7 cellular contexts compared by ENCODE assay signal in the genomic region with DNA sequence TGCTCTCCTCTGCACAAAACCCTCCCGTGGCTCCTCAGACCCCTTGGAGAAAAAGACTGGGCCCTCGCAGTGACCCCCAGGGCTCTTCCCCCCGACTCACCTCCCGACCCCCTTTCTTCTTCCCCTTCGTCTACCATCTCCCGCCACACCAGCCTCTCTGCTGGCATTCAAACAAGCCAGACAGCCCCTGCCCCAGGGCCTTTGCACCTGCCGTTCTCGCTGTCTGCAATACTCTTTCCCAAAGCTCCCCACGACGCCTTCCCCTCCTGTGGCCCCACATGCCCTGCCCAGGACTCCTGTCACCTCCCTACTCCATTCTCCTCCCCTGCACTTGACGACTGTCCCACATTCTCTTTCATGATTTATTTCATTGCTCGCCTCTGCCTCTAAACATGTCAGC.
"Had no signal": no experiment of that assay in that cellular context is flagged by ENCODE, and none has a peak within 500 bp of the region (broad histone marks: within the 10 kb centered on the region; RNA-seq: fewer than 3 reads in every experiment).

No MANE protein-coding gene starts in this region.

- H3K4me3 ChIP-seq: K562 had no signal

- H3K27ac ChIP-seq: HL-60 had no signal

- DNase-seq: IMR-90, KBM-7, KG1 had no signal

- H3K36me3 Mint-ChIP-seq: IgD-negative memory B cell had no signal

- H3K4me3 Mint-ChIP-seq: IgD-negative memory B cell had no signal

- H3K9me3 Mint-ChIP-seq: IgD-negative memory B cell had no signal

- H3K4me1 Mint-ChIP-seq: IgD-negative memory B cell had no signal

- ATAC-seq: HepG2, K562 had no signal
